In genomic region chr10:421170-421569, GRCh38 we compare ENCODE assay signal across 25 cellular contexts.
"Had no signal": no experiment of that assay in that cellular context is flagged by ENCODE, and none has a peak within 500 bp of the region (broad histone marks: within the 10 kb centered on the region; RNA-seq: fewer than 3 reads in every experiment).

No MANE protein-coding gene starts in this region.

- H3K27ac ChIP-seq: colonic mucosa, epithelial cell of prostate, foreskin keratinocyte, hepatocyte, left lung, prostate gland, right atrium auricular region, upper lobe of right lung had no signal

- H3K27me3 ChIP-seq: colonic mucosa, foreskin keratinocyte, hepatocyte, left lung, right atrium auricular region, upper lobe of right lung had no signal

- H3K36me3 Mint-ChIP-seq: natural killer cell had no signal

- H3K4me2 ChIP-seq: hepatocyte had no signal

- H3K4me3 ChIP-seq: colonic mucosa, hepatocyte, left lung, lung, prostate gland, right atrium auricular region, upper lobe of right lung had no signal

- H3K27ac Mint-ChIP-seq: activated CD4-positive, alpha-beta memory T cell treated with anti-CD3 and anti-CD28 coated beads, Interleukin-2, amount 10 ng/mL, durations not matched to agents 7 days and 5 days; activated CD4-positive, alpha-beta T cell treated with anti-CD3 and anti-CD28 coated beads, Interleukin-2, amount 10 ng/mL, durations not matched to agents 24 days and 14 days; activated naive CD8-positive, alpha-beta T cell treated with anti-CD3 and anti-CD28 coated beads, Interleukin-2, amount 50 U/mL, for 24 hours; activated T-cell treated with anti-CD3 and anti-CD28 coated beads, Interleukin-2, amount 50 U/mL, for 72 hours; natural killer cell; T-helper 1 cell treated with Interleukin-12 subunit alpha and Interleukin-12 subunit beta and Interleukin-4 antibody, amounts not matched to agents 30 μg/mL and 1 μg/mL, for 36 hours had no signal

- H3K9me3 Mint-ChIP-seq: activated CD4-positive, alpha-beta T cell treated with anti-CD3 and anti-CD28 coated beads, Interleukin-2, amount 10 ng/mL, durations not matched to agents 24 days and 14 days; endodermal cell; natural killer cell; T-helper 1 cell treated with Interleukin-12 subunit alpha and Interleukin-12 subunit beta and Interleukin-4 antibody, amounts not matched to agents 30 μg/mL and 1 μg/mL, for 36 hours had no signal

- H3K4me1 Mint-ChIP-seq: activated CD4-positive, alpha-beta memory T cell treated with anti-CD3 and anti-CD28 coated beads, Interleukin-2, amount 10 ng/mL, durations not matched to agents 7 days and 5 days; activated CD4-positive, alpha-beta T cell treated with anti-CD3 and anti-CD28 coated beads, Interleukin-2, amount 10 ng/mL, durations not matched to agents 24 days and 14 days; activated naive CD8-positive, alpha-beta T cell treated with anti-CD3 and anti-CD28 coated beads, Interleukin-2, amount 50 U/mL, for 24 hours; endodermal cell; natural killer cell had no signal

- H3K9me3 ChIP-seq: colonic mucosa, left lung, prostate gland, right atrium auricular region, upper lobe of right lung had no signal

- DNase-seq: activated CD4-positive, alpha-beta memory T cell treated with anti-CD3 and anti-CD28 coated beads, Interleukin-2, amount 10 ng/mL, durations not matched to agents 7 days and 5 days; activated CD4-positive, alpha-beta T cell treated with anti-CD3 and anti-CD28 coated beads, Interleukin-2, amount 10 ng/mL, durations not matched to agents 24 days and 14 days; activated effector memory CD4-positive, alpha-beta T cell treated with Interleukin-2 at 50 U/mL for 16 hours; activated naive CD4-positive, alpha-beta T cell treated with anti-CD3 and anti-CD28 coated beads, Interleukin-2, amount 50 U/mL, for 16 hours; activated naive CD8-positive, alpha-beta T cell treated with anti-CD3 and anti-CD28 coated beads, Interleukin-2, amount 50 U/mL, for 24 hours; activated T-cell treated with anti-CD3 and anti-CD28 coated beads, Interleukin-2, amount 50 U/mL, for 72 hours; anterior cingulate cortex; colonic mucosa; endodermal cell; foreskin keratinocyte; kidney glomerular epithelial cell; left lung; natural killer cell; stimulated activated CD4-positive, alpha-beta T cell treated with anti-CD3 and anti-CD28 coated beads, Interleukin-4, amount 100 ng/mL, for 24 hours; stimulated activated naive CD4-positive, alpha-beta T cell treated with Interleukin-2 at 50 U/mL for 16 hours; T1000; upper lobe of right lung had no signal

- H3K4me3 Mint-ChIP-seq: activated CD4-positive, alpha-beta memory T cell treated with anti-CD3 and anti-CD28 coated beads, Interleukin-2, amount 10 ng/mL, durations not matched to agents 7 days and 5 days; activated CD4-positive, alpha-beta T cell treated with anti-CD3 and anti-CD28 coated beads, Interleukin-2, amount 10 ng/mL, durations not matched to agents 24 days and 14 days; activated naive CD8-positive, alpha-beta T cell treated with anti-CD3 and anti-CD28 coated beads, Interleukin-2, amount 50 U/mL, for 24 hours; activated T-cell treated with anti-CD3 and anti-CD28 coated beads, Interleukin-2, amount 50 U/mL, for 72 hours; brain; endodermal cell; natural killer cell; T-helper 1 cell treated with Interleukin-12 subunit alpha and Interleukin-12 subunit beta and Interleukin-4 antibody, amounts not matched to agents 30 μg/mL and 1 μg/mL, for 36 hours had no signal

- H3K4me1 ChIP-seq: colonic mucosa, foreskin keratinocyte, left lung, prostate gland, right atrium auricular region, upper lobe of right lung had no signal

- H3K79me2 ChIP-seq: hepatocyte had no signal

- H3K36me3 ChIP-seq: colonic mucosa, prostate gland, upper lobe of right lung had no signal

- ATAC-seq: activated CD4-positive, CD25-positive, alpha-beta regulatory T cell treated with anti-CD3 and anti-CD28 coated beads, Interleukin-2, amount 50 U/mL, for 24 hours; activated naive CD8-positive, alpha-beta T cell treated with anti-CD3 and anti-CD28 coated beads, Interleukin-2, amount 50 U/mL, for 24 hours; activated T-cell treated with anti-CD3 and anti-CD28 coated beads, Interleukin-2, amount 50 U/mL, for 72 hours; foreskin keratinocyte; left lung; natural killer cell; upper lobe of right lung had no signal

- H3K27me3 Mint-ChIP-seq: activated naive CD8-positive, alpha-beta T cell treated with anti-CD3 and anti-CD28 coated beads, Interleukin-2, amount 50 U/mL, for 24 hours; brain had no signal
